ENCODE assay signal across 24 cellular contexts in genomic region chr2:191951832-191952231, GRCh38.
DNase-seq lines count a peak whose midpoint lies in the region; ATAC-seq and TF ChIP-seq lines count a peak whose summit lies in the region.
"Had no signal": no experiment of that assay in that cellular context is flagged by ENCODE, and none has a peak within 500 bp of the region (broad histone marks: within the 10 kb centered on the region; RNA-seq: fewer than 3 reads in every experiment).

No MANE protein-coding gene starts in this region.

- no peaks in the 10 kb centered on the region for H3K79me2 ChIP-seq in PC-9 (ENCODE audit: low read depth)

- H3K27me3 Mint-ChIP-seq in T-helper 17 cell: peaks cover 43% of the 10 kb centered on the region

- peak; percentile 23 for DNase-seq in left cardiac atrium
- DNase-seq in cardiac septum (ENCODE audit: low spot score): no peak
- no peak for DNase-seq in PC-9
- peak; percentile 39 for DNase-seq in medulla oblongata (ENCODE audit: extremely low spot score)
- DNase-seq in sigmoid colon: peak; percentile 73
- no peak for DNase-seq in T-helper 17 cell
- no peak for DNase-seq in dermis blood vessel endothelial cell
- DNase-seq in KBM-7: no peak
- DNase-seq: CD4-positive, alpha-beta memory T cell; COR-L47; GDM1; KG1; MG63; NCI-H1417; NCI-H1694; NCI-H2029 treated with DMSO at 0.1 percent for 48 hours; NCI-H446 treated with DMSO at 0.1 percent for 48 hours; NCI-H526; NCI-H82; Peyer's patch; SK-N-SH; SW 1271 had no signal

- no peak for TF ChIP-seq POLR2A in sigmoid colon (IDR thresholded peaks at IDR 0.05)

- no peaks in the 10 kb centered on the region for H3K9me2 ChIP-seq in PC-9 (ENCODE audit: insufficient read depth)
- H3K9me2 ChIP-seq: SK-N-SH had no signal

- TF ChIP-seq CTCF in PC-9 (conservative IDR thresholded peaks at IDR 0.05) (no peak), sigmoid colon (IDR thresholded peaks at IDR 0.05) (no peak)

- H3K9me3 ChIP-seq in PC-9 (ENCODE audit: insufficient read depth, low read depth): no peaks in the 10 kb centered on the region
- no peaks in the 10 kb centered on the region for H3K9me3 ChIP-seq in sigmoid colon
- no peaks in the 10 kb centered on the region for H3K9me3 ChIP-seq in T-helper 17 cell (ENCODE audit: control insufficient read depth, low read length, poor library complexity, severe bottlenecking)
- H3K9me3 ChIP-seq: BLaER1 treated with 17β-estradiol and CSF1 and Interleukin-3, amounts not matched to agents 10 nM and 100 nM; MG63; Peyer's patch; SK-N-SH had no signal

- no peaks in the 10 kb centered on the region for H3K4me1 ChIP-seq in PC-9 (replicated peaks; ENCODE audit: insufficient read depth)
- peaks cover 0 to 29% (median 13%) of the 10 kb centered on the region in 4 donors for H3K4me1 ChIP-seq in sigmoid colon
- H3K4me1 ChIP-seq: Peyer's patch had no signal

- H3F3A ChIP-seq in PC-9 (ENCODE audit: insufficient read depth, low read depth): no peaks in the 10 kb centered on the region

- no TSS peak for BruUV-seq in PC-9 (replicated peaks; lab: Mats Ljungman, UMichigan)

- H3K4me3 Mint-ChIP-seq in T-helper 17 cell: no peak overlapping the region
- H3K4me3 Mint-ChIP-seq: CD4-positive, alpha-beta memory T cell had no signal

- H3K36me3 ChIP-seq in PC-9 (ENCODE audit: low read depth) (no peaks in the 10 kb centered on the region), sigmoid colon (no peaks in the 10 kb centered on the region)
- H3K36me3 ChIP-seq: BLaER1 treated with 17β-estradiol and CSF1 and Interleukin-3, amounts not matched to agents 10 nM and 100 nM; MG63; Peyer's patch had no signal

- CTCF ChIA-PET in PC-9 (lab: Charles Lee): no interaction called here

- H3K4me2 ChIP-seq in PC-9: no peak overlapping the region
- H3K4me2 ChIP-seq: BLaER1 treated with 17β-estradiol and CSF1 and Interleukin-3, amounts not matched to agents 10 nM and 100 nM; SK-N-SH had no signal

- TF ChIP-seq EP300 in sigmoid colon (IDR thresholded peaks at IDR 0.05): no peak

- ATAC-seq in left cardiac atrium: peak in 1 of 2 donors; percentile 69
- ATAC-seq in T-helper 17 cell: no peak
- ATAC-seq: GM12878 had no signal

- H2AFZ ChIP-seq in PC-9: 0 out of 2 replicates have a peak overlapping the region, but pooled peaks have one; percentile 33

- H3K36me3 Mint-ChIP-seq in T-helper 17 cell (ENCODE audit: low read depth): no peaks in the 10 kb centered on the region
- H3K36me3 Mint-ChIP-seq: CD4-positive, alpha-beta memory T cell had no signal

- POLR2A ChIA-PET in PC-9 (lab: Charles Lee; ENCODE audit: unreplicated experiment): no interaction called here

- H3K27ac ChIP-seq in PC-9 (no peak overlapping the region), sigmoid colon (peak overlapping the region in 3 of 4 donors; percentile 49 to 63 (median 51))
- H3K27ac ChIP-seq: BLaER1 treated with 17β-estradiol and CSF1 and Interleukin-3, amounts not matched to agents 10 nM and 100 nM; Peyer's patch had no signal

- in situ Hi-C loops in KBM-7 (cut with MboI; ENCODE audit: low pct_unique_long_range_greater_than_20kb, low sequenced_read_pairs): no loop called here

- H3K27me3 ChIP-seq in PC-9 (ENCODE audit: insufficient read depth, low read depth) (no peaks in the 10 kb centered on the region), sigmoid colon (no peaks in the 10 kb centered on the region)
- H3K27me3 ChIP-seq: BLaER1 treated with 17β-estradiol and CSF1 and Interleukin-3, amounts not matched to agents 10 nM and 100 nM; MG63; Peyer's patch had no signal

- no peak overlapping the region for H3K27ac Mint-ChIP-seq in T-helper 17 cell
- H3K27ac Mint-ChIP-seq: CD4-positive, alpha-beta memory T cell had no signal

- 89 to 90% methylated on average over 1 of the region's 1 CpG for WGBS in sigmoid colon, 2 donors

- H4K20me1 ChIP-seq in PC-9 (ENCODE audit: insufficient read depth): no peaks in the 10 kb centered on the region
- H4K20me1 ChIP-seq: BLaER1 treated with 17β-estradiol and CSF1 and Interleukin-3, amounts not matched to agents 10 nM and 100 nM had no signal

- intact Hi-C loops in left cardiac atrium (cut with DNase I): no loop called here
- intact Hi-C loops in cardiac septum (cut with DNase I): no loop called here
- intact Hi-C loops in PC-9 (cut with micrococcal nuclease; ENCODE audit: unreplicated experiment): no loop called here
- intact Hi-C loops in sigmoid colon (cut with DNase I): loop anchor here (5.0 kb wide), 1 partner anchor 105 kb away; the partner anchor contains the start of gene CAVIN2

- no peaks in the 10 kb centered on the region for H3K4me1 Mint-ChIP-seq in T-helper 17 cell
- H3K4me1 Mint-ChIP-seq: CD4-positive, alpha-beta memory T cell had no signal

- H3K4me3 ChIP-seq in PC-9: no peak overlapping the region
- H3K4me3 ChIP-seq in sigmoid colon: no peak overlapping the region
- H3K4me3 ChIP-seq: BLaER1 treated with 17β-estradiol and CSF1 and Interleukin-3, amounts not matched to agents 10 nM and 100 nM; GM12878; MG63; Peyer's patch had no signal

Comparison
In these comparisons a context has a peak if more than half of its experiments do, and no peak if none do; other contexts are left out.
1. DNase-seq: peak in left cardiac atrium (single experiment), medulla oblongata (single experiment) and sigmoid colon (single experiment); none in cardiac septum (single experiment), PC-9 (0 of 2), T-helper 17 cell (0 of 3), dermis blood vessel endothelial cell (single experiment) and KBM-7 (single experiment).